In the genomic region with DNA sequence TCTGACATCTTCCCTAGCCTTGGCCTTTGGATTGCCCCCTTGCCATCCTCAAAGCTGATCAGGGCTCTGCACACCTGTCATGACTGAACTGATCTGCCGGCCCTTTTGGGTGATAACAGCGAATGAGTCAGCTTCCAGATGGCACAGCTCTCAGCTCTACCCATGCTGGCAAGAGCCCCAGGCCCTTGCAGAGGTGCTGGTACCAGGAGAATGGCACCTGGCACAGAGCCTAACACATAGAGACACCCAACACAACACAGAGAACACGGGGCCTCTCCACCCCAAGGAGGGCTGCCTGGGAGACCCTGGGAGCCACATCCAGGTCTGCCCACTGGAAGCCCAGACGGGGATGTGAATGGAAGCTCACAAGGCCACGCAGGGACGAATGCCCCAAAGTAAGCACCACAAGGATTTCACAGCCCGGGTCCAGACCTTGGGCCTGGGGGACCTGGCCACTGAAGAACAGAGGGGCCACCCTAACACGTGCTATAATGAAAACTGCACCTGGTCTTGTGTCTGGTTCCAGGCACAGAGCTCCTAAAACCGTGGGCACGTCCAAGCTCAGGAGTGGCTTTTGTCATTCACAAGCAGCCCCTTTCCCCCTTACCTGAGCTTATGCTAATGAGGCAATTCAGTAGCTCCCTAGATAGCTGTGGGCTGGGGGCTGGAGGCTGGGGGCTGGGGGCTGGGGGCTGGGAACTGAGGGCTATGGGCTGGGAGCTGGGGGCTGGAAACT, we compare ENCODE assay signal across 20 cellular contexts.
"Had no signal": no experiment of that assay in that cellular context is flagged by ENCODE, and none has a peak within 500 bp of the region (broad histone marks: within the 10 kb centered on the region; RNA-seq: fewer than 3 reads in every experiment).

No MANE protein-coding gene starts in this region.

- H3K27ac ChIP-seq: adrenal gland, cardiac muscle cell, gastrocnemius medialis, hepatocyte, lower lobe of right lung, ovary had no signal

- H3K36me3 Mint-ChIP-seq: activated naive CD4-positive, alpha-beta T cell treated with anti-CD3 and anti-CD28 coated beads, Interleukin-2, amount 50 U/mL, for 24 hours; immature natural killer cell; mesothelial cell of epicardium had no signal

- H3K27me3 ChIP-seq: cardiac muscle cell, ovary had no signal

- H3K4me3 ChIP-seq: adrenal gland, cardiac muscle cell, gastrocnemius medialis, hepatocyte, lower lobe of right lung, ovary had no signal

- H3K9me3 Mint-ChIP-seq: activated CD4-positive, alpha-beta T cell treated with anti-CD3 and anti-CD28 coated beads, Interleukin-2, amount 10 ng/mL, durations not matched to agents 24 days and 14 days; activated naive CD4-positive, alpha-beta T cell treated with anti-CD3 and anti-CD28 coated beads, Interleukin-2, amount 50 U/mL, for 24 hours; immature natural killer cell; stimulated activated effector memory CD8-positive, alpha-beta T cell treated with anti-CD3 and anti-CD28 coated beads, Interleukin-12 subunit alpha, Interleukin-12 subunit beta, amount 100 ng/mL, for 72 hours; T-helper 2 cell treated with Interferon-gamma antibody and Interleukin-4, amounts not matched to agents 5 μg/mL and 100 μg/mL, for 36 hours had no signal

- H3K4me3 Mint-ChIP-seq: activated CD4-positive, alpha-beta T cell treated with anti-CD3 and anti-CD28 coated beads, Interleukin-2, amount 10 ng/mL, durations not matched to agents 24 days and 14 days; activated CD8-positive, alpha-beta T cell treated with anti-CD3 and anti-CD28 coated beads, Interleukin-2, amount 10 ng/mL, durations not matched to agents 7 days and 5 days; activated naive CD4-positive, alpha-beta T cell treated with anti-CD3 and anti-CD28 coated beads, Interleukin-2, amount 50 U/mL, for 24 hours; immature natural killer cell; mesothelial cell of epicardium; nephron progenitor cell; stimulated activated effector memory CD8-positive, alpha-beta T cell treated with anti-CD3 and anti-CD28 coated beads, Interleukin-12 subunit alpha, Interleukin-12 subunit beta, amount 100 ng/mL, for 72 hours; T-helper 2 cell treated with Interferon-gamma antibody and Interleukin-4, amounts not matched to agents 5 μg/mL and 100 μg/mL, for 36 hours had no signal

- H3K4me1 Mint-ChIP-seq: activated CD4-positive, alpha-beta T cell treated with anti-CD3 and anti-CD28 coated beads, Interleukin-2, amount 10 ng/mL, durations not matched to agents 24 days and 14 days; activated naive CD4-positive, alpha-beta T cell treated with anti-CD3 and anti-CD28 coated beads, Interleukin-2, amount 50 U/mL, for 24 hours; immature natural killer cell; stimulated activated effector memory CD8-positive, alpha-beta T cell treated with anti-CD3 and anti-CD28 coated beads, Interleukin-12 subunit alpha, Interleukin-12 subunit beta, amount 100 ng/mL, for 72 hours had no signal

- H3K9me3 ChIP-seq: adrenal gland, gastrocnemius medialis, lower lobe of right lung, ovary had no signal

- ATAC-seq: activated CD8-positive, alpha-beta T cell treated with anti-CD3 and anti-CD28 coated beads, Interleukin-2, amount 10 ng/mL, durations not matched to agents 7 days and 5 days; gastrocnemius medialis; left cardiac atrium; lower lobe of right lung; stimulated activated effector memory CD8-positive, alpha-beta T cell treated with anti-CD3 and anti-CD28 coated beads, Interleukin-12 subunit alpha, Interleukin-12 subunit beta, amount 100 ng/mL, for 72 hours had no signal

- DNase-seq: activated CD4-positive, alpha-beta T cell treated with anti-CD3 and anti-CD28 coated beads, Interleukin-2, amount 10 ng/mL, durations not matched to agents 24 days and 14 days; activated CD4-positive, CD25-positive, alpha-beta regulatory T cell; activated CD8-positive, alpha-beta memory T cell treated with anti-CD3 and anti-CD28 coated beads, Interleukin-2, amount 50 U/mL, for 4 hours; activated CD8-positive, alpha-beta T cell treated with anti-CD3 and anti-CD28 coated beads, Interleukin-2, amount 10 ng/mL, durations not matched to agents 7 days and 5 days; activated effector memory CD4-positive, alpha-beta T cell treated with anti-CD3 and anti-CD28 coated beads, Interleukin-2, amount 50 U/mL, for 16 hours; activated T-cell treated with anti-CD3 and anti-CD28 coated beads, Interleukin-2, amount 50 U/mL, for 48 hours; gastrocnemius medialis; immature natural killer cell; left cardiac atrium; lower lobe of right lung; nephron progenitor cell; ovary; stimulated activated CD4-positive, alpha-beta T cell treated with anti-CD3 and anti-CD28 coated beads, Interleukin-2, amount 100 ng/mL, for 24 hours had no signal

- H3K79me2 ChIP-seq: hepatocyte had no signal

- H3K4me1 ChIP-seq: adrenal gland, gastrocnemius medialis, lower lobe of right lung had no signal

- H3K4me2 ChIP-seq: hepatocyte had no signal

- H2AFZ ChIP-seq: hepatocyte had no signal

- H3K36me3 ChIP-seq: adrenal gland, cardiac muscle cell, gastrocnemius medialis, lower lobe of right lung, ovary had no signal

- H3K27ac Mint-ChIP-seq: activated CD4-positive, alpha-beta T cell treated with anti-CD3 and anti-CD28 coated beads, Interleukin-2, amount 10 ng/mL, durations not matched to agents 24 days and 14 days; activated CD8-positive, alpha-beta T cell treated with anti-CD3 and anti-CD28 coated beads, Interleukin-2, amount 10 ng/mL, durations not matched to agents 7 days and 5 days; activated naive CD4-positive, alpha-beta T cell treated with anti-CD3 and anti-CD28 coated beads, Interleukin-2, amount 50 U/mL, for 24 hours; immature natural killer cell; mesothelial cell of epicardium; nephron progenitor cell; stimulated activated effector memory CD8-positive, alpha-beta T cell treated with anti-CD3 and anti-CD28 coated beads, Interleukin-12 subunit alpha, Interleukin-12 subunit beta, amount 100 ng/mL, for 72 hours; T-helper 2 cell treated with Interferon-gamma antibody and Interleukin-4, amounts not matched to agents 5 μg/mL and 100 μg/mL, for 36 hours had no signal
